ENCODE assay signal across 1 cellular context in the genomic region with DNA sequence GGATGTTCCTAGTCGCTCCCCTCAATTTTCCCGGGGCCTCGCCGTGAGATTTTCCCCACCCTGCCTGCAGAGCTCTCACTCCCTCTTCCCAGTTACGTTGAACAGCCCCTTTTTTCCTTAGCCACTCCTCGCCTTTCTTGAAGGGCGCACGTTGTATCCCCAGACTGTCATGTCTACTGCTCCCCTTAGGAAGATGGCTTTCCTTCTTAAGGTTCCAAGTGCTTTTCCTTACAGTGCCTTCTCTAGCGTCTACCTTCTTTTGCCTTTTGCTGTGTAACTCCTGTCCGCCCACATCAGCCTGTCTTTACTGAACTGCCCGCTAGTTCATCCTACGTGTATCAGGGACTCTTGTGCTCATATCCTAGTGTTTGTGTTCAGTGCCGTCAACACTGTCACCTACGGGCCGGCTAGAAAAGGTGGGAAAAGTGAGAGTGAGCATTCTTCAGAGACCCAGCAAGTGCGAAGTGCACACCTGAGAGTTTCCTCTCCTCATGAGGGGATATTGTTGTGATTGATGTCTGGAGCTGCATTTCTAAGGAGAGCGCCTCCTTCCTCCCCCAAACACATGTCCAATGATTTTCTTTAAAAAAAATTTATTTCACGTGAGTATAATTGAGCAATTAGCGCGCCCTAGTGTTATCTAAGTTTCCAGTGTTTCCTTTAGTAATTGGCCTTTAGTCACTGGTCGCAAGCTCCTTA.
TF ChIP-seq lines count a peak whose summit lies in the region.

No MANE protein-coding gene starts in this region.

TF ChIP-seq in K562, 482 proteins besides CTCF, POLR2A, EP300 and RAD21 (continued from another document and continues in another):
- TF ChIP-seq POLR3A (IDR thresholded peaks at IDR 0.05; ENCODE audit: borderline replicate concordance, extremely low read depth, insufficient read depth, insufficient read length), result no peak
- TF ChIP-seq TAF7 (tag; IDR thresholded peaks at IDR 0.05), result no peak
- TF ChIP-seq MED1 (CRISPR knock-in tag; IDR thresholded peaks at IDR 0.05; ENCODE audit: borderline replicate concordance), result no peak
- peak; percentile 48 for TF ChIP-seq GABPB1 (CRISPR knock-in tag; IDR thresholded peaks at IDR 0.05)
- TF ChIP-seq SIX5 (IDR thresholded peaks at IDR 0.05; ENCODE audit: borderline replicate concordance in 1 of 2, insufficient read depth in 1 of 2, low read depth in 1 of 2, low read length in 2 of 2), result no peak
- TF ChIP-seq PRPF4 (IDR thresholded peaks at IDR 0.05; ENCODE audit: insufficient read depth, low read depth, low read length, poor library complexity, severe bottlenecking), result no peak
- TF ChIP-seq SREBF1 (IDR thresholded peaks at IDR 0.05; ENCODE audit: borderline replicate concordance, low read depth, low read length), result no peak
- TF ChIP-seq, protein P1, sequence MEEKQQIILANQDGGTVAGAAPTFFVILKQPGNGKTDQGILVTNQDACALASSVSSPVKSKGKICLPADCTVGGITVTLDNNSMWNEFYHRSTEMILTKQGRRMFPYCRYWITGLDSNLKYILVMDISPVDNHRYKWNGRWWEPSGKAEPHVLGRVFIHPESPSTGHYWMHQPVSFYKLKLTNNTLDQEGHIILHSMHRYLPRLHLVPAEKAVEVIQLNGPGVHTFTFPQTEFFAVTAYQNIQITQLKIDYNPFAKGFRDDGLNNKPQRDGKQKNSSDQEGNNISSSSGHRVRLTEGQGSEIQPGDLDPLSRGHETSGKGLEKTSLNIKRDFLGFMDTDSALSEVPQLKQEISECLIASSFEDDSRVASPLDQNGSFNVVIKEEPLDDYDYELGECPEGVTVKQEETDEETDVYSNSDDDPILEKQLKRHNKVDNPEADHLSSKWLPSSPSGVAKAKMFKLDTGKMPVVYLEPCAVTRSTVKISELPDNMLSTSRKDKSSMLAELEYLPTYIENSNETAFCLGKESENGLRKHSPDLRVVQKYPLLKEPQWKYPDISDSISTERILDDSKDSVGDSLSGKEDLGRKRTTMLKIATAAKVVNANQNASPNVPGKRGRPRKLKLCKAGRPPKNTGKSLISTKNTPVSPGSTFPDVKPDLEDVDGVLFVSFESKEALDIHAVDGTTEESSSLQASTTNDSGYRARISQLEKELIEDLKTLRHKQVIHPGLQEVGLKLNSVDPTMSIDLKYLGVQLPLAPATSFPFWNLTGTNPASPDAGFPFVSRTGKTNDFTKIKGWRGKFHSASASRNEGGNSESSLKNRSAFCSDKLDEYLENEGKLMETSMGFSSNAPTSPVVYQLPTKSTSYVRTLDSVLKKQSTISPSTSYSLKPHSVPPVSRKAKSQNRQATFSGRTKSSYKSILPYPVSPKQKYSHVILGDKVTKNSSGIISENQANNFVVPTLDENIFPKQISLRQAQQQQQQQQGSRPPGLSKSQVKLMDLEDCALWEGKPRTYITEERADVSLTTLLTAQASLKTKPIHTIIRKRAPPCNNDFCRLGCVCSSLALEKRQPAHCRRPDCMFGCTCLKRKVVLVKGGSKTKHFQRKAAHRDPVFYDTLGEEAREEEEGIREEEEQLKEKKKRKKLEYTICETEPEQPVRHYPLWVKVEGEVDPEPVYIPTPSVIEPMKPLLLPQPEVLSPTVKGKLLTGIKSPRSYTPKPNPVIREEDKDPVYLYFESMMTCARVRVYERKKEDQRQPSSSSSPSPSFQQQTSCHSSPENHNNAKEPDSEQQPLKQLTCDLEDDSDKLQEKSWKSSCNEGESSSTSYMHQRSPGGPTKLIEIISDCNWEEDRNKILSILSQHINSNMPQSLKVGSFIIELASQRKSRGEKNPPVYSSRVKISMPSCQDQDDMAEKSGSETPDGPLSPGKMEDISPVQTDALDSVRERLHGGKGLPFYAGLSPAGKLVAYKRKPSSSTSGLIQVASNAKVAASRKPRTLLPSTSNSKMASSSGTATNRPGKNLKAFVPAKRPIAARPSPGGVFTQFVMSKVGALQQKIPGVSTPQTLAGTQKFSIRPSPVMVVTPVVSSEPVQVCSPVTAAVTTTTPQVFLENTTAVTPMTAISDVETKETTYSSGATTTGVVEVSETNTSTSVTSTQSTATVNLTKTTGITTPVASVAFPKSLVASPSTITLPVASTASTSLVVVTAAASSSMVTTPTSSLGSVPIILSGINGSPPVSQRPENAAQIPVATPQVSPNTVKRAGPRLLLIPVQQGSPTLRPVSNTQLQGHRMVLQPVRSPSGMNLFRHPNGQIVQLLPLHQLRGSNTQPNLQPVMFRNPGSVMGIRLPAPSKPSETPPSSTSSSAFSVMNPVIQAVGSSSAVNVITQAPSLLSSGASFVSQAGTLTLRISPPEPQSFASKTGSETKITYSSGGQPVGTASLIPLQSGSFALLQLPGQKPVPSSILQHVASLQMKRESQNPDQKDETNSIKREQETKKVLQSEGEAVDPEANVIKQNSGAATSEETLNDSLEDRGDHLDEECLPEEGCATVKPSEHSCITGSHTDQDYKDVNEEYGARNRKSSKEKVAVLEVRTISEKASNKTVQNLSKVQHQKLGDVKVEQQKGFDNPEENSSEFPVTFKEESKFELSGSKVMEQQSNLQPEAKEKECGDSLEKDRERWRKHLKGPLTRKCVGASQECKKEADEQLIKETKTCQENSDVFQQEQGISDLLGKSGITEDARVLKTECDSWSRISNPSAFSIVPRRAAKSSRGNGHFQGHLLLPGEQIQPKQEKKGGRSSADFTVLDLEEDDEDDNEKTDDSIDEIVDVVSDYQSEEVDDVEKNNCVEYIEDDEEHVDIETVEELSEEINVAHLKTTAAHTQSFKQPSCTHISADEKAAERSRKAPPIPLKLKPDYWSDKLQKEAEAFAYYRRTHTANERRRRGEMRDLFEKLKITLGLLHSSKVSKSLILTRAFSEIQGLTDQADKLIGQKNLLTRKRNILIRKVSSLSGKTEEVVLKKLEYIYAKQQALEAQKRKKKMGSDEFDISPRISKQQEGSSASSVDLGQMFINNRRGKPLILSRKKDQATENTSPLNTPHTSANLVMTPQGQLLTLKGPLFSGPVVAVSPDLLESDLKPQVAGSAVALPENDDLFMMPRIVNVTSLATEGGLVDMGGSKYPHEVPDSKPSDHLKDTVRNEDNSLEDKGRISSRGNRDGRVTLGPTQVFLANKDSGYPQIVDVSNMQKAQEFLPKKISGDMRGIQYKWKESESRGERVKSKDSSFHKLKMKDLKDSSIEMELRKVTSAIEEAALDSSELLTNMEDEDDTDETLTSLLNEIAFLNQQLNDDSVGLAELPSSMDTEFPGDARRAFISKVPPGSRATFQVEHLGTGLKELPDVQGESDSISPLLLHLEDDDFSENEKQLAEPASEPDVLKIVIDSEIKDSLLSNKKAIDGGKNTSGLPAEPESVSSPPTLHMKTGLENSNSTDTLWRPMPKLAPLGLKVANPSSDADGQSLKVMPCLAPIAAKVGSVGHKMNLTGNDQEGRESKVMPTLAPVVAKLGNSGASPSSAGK (IDR thresholded peaks at IDR 0.05), result peak; percentile 88
- TF ChIP-seq ZC3H8 (IDR thresholded peaks at IDR 0.05), result no peak
- no peak for TF ChIP-seq SMAD2 (IDR thresholded peaks at IDR 0.05; ENCODE audit: low read depth, low read length)
- TF ChIP-seq, protein P2, sequence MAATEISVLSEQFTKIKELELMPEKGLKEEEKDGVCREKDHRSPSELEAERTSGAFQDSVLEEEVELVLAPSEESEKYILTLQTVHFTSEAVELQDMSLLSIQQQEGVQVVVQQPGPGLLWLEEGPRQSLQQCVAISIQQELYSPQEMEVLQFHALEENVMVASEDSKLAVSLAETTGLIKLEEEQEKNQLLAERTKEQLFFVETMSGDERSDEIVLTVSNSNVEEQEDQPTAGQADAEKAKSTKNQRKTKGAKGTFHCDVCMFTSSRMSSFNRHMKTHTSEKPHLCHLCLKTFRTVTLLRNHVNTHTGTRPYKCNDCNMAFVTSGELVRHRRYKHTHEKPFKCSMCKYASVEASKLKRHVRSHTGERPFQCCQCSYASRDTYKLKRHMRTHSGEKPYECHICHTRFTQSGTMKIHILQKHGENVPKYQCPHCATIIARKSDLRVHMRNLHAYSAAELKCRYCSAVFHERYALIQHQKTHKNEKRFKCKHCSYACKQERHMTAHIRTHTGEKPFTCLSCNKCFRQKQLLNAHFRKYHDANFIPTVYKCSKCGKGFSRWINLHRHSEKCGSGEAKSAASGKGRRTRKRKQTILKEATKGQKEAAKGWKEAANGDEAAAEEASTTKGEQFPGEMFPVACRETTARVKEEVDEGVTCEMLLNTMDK (IDR thresholded peaks at IDR 0.05; ENCODE audit: borderline replicate concordance, insufficient read depth, low read depth, low read length, poor library complexity, severe bottlenecking), result no peak
- no peak for TF ChIP-seq ELF2 (CRISPR knock-in tag; IDR thresholded peaks at IDR 0.05)
- TF ChIP-seq, protein P3, sequence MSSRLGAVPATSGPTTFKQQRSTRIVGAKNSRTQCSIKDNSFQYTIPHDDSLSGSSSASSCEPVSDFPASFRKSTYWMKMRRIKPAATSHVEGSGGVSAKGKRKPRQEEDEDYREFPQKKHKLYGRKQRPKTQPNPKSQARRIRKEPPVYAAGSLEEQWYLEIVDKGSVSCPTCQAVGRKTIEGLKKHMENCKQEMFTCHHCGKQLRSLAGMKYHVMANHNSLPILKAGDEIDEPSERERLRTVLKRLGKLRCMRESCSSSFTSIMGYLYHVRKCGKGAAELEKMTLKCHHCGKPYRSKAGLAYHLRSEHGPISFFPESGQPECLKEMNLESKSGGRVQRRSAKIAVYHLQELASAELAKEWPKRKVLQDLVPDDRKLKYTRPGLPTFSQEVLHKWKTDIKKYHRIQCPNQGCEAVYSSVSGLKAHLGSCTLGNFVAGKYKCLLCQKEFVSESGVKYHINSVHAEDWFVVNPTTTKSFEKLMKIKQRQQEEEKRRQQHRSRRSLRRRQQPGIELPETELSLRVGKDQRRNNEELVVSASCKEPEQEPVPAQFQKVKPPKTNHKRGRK (tag; IDR thresholded peaks at IDR 0.05), result no peak
- TF ChIP-seq CREM (IDR thresholded peaks at IDR 0.05; ENCODE audit: low read depth), result peak; percentile 52; the same call in 1 of the 2 replicates
- TF ChIP-seq PHB2 (IDR thresholded peaks at IDR 0.05; ENCODE audit: low read depth), result peak; percentile 52; the same call in 1 of the 2 replicates
- TF ChIP-seq HNRNPL (IDR thresholded peaks at IDR 0.05; ENCODE audit: low read depth, low read length), result no peak
- TF ChIP-seq, protein P4, sequence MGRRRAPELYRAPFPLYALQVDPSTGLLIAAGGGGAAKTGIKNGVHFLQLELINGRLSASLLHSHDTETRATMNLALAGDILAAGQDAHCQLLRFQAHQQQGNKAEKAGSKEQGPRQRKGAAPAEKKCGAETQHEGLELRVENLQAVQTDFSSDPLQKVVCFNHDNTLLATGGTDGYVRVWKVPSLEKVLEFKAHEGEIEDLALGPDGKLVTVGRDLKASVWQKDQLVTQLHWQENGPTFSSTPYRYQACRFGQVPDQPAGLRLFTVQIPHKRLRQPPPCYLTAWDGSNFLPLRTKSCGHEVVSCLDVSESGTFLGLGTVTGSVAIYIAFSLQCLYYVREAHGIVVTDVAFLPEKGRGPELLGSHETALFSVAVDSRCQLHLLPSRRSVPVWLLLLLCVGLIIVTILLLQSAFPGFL (CRISPR knock-in tag; IDR thresholded peaks at IDR 0.05), result no peak
- TF ChIP-seq TCFL5 (CRISPR knock-in tag; conservative IDR thresholded peaks at IDR 0.05), result no peak
- no peak for TF ChIP-seq EHMT2 (IDR thresholded peaks at IDR 0.05)
- no peak for TF ChIP-seq SREBF2 (CRISPR knock-in tag; IDR thresholded peaks at IDR 0.05)
- no peak for TF ChIP-seq MTA3 (IDR thresholded peaks at IDR 0.05; ENCODE audit: borderline replicate concordance)
- TF ChIP-seq LEF1 (IDR thresholded peaks at IDR 0.05), result 0 out of 2 replicates have a peak, but pooled peaks have one; percentile 10
- no peak for TF ChIP-seq ELF4 (CRISPR knock-in tag; IDR thresholded peaks at IDR 0.05)
- TF ChIP-seq, protein P5, sequence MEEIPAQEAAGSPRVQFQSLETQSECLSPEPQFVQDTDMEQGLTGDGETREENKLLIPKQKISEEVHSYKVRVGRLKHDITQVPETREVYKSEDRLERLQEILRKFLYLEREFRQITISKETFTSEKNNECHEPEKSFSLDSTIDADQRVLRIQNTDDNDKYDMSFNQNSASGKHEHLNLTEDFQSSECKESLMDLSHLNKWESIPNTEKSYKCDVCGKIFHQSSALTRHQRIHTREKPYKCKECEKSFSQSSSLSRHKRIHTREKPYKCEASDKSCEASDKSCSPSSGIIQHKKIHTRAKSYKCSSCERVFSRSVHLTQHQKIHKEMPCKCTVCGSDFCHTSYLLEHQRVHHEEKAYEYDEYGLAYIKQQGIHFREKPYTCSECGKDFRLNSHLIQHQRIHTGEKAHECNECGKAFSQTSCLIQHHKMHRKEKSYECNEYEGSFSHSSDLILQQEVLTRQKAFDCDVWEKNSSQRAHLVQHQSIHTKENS (CRISPR knock-in tag; IDR thresholded peaks at IDR 0.05), result no peak
- TF ChIP-seq POU5F1 (IDR thresholded peaks at IDR 0.05; ENCODE audit: borderline replicate concordance, low read depth, low read length, partially characterized antibody), result no peak
- TF ChIP-seq, protein P6, sequence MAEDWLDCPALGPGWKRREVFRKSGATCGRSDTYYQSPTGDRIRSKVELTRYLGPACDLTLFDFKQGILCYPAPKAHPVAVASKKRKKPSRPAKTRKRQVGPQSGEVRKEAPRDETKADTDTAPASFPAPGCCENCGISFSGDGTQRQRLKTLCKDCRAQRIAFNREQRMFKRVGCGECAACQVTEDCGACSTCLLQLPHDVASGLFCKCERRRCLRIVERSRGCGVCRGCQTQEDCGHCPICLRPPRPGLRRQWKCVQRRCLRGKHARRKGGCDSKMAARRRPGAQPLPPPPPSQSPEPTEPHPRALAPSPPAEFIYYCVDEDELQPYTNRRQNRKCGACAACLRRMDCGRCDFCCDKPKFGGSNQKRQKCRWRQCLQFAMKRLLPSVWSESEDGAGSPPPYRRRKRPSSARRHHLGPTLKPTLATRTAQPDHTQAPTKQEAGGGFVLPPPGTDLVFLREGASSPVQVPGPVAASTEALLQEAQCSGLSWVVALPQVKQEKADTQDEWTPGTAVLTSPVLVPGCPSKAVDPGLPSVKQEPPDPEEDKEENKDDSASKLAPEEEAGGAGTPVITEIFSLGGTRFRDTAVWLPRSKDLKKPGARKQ (CRISPR knock-in tag; IDR thresholded peaks at IDR 0.05), result no peak
- TF ChIP-seq ARID2 (IDR thresholded peaks at IDR 0.05), result 0 out of 2 replicates have a peak, but pooled peaks have one; percentile 45
- TF ChIP-seq KLF13 (tag; IDR thresholded peaks at IDR 0.05; ENCODE audit: borderline replicate concordance, low read depth), result peak; percentile 55; the same call in 1 of the 2 replicates
- TF ChIP-seq SOX6 (IDR thresholded peaks at IDR 0.05), result peak; percentile 47
- TF ChIP-seq ZNF830 (CRISPR knock-in tag; IDR thresholded peaks at IDR 0.05), result no peak
- TF ChIP-seq ZFP30 (CRISPR knock-in tag; IDR thresholded peaks at IDR 0.05; ENCODE audit: borderline replicate concordance), result no peak
- TF ChIP-seq STAG1 (CRISPR knock-in tag; IDR thresholded peaks at IDR 0.05; ENCODE audit: borderline replicate concordance), result no peak
- no peak for TF ChIP-seq CREBBP (IDR thresholded peaks at IDR 0.05; ENCODE audit: low read depth, low read length)
- no peak for TF ChIP-seq KDM1A (IDR thresholded peaks at IDR 0.05)
- no peak for TF ChIP-seq CEBPG (CRISPR knock-in tag; IDR thresholded peaks at IDR 0.05)
- 0 out of 4 replicates have a peak, but pooled peaks have one; percentile 5 to 23 for TF ChIP-seq CEBPG (tag; conservative IDR thresholded peaks at IDR 0.05 in 1 of 2, IDR thresholded peaks at IDR 0.05 in 1 of 2)
- no peak for TF ChIP-seq YBX1 (IDR thresholded peaks at IDR 0.05)
- no peak for TF ChIP-seq HMGN3 (IDR thresholded peaks at IDR 0.05; ENCODE audit: borderline replicate concordance, extremely low read depth, insufficient read length, low read depth, low read length)
- TF ChIP-seq ZNF445 (CRISPR knock-in tag; IDR thresholded peaks at IDR 0.05; ENCODE audit: low read depth), result no peak
- TF ChIP-seq ZNF384 (IDR thresholded peaks at IDR 0.05; ENCODE audit: low read depth, low read length), result peak; percentile 69
- TF ChIP-seq ETV1 (tag; conservative IDR thresholded peaks at IDR 0.05; ENCODE audit: low read depth), result peak; percentile 32
- TF ChIP-seq MEF2D (tag; conservative IDR thresholded peaks at IDR 0.05; ENCODE audit: low read depth), result no peak
- no peak for TF ChIP-seq TAL1 (IDR thresholded peaks at IDR 0.05)
